In genomic region chr6:28981833-28982475, GRCh38 we compare ENCODE assay signal across 8 cellular contexts. TPM values are rescaled to one million over a fixed set of nuclear protein-coding genes. Genes with fewer than 3 reads are reported as not detected.
DNase-seq lines count a peak whose midpoint lies in the region; ATAC-seq and TF ChIP-seq lines count a peak whose summit lies in the region.

No MANE protein-coding gene starts in this region.

- DNase-seq in A673 (ENCODE audit: low spot score): peak; percentile 90
- DNase-seq in HS-27A (ENCODE audit: low read depth): peak; percentile 90
- DNase-seq in NOMO-1 treated with dmso at 0.1 percent for 144 hours (lab: John Stamatoyannopoulos, UW; ENCODE audit: unreplicated experiment): peak; percentile 75
- DNase-seq in activated CD8-positive, alpha-beta memory T cell treated with anti-CD3 and anti-CD28 coated beads, Interleukin-2, amount 50 U/mL, for 1 hour (ENCODE audit: extremely low read depth): peak; percentile 31
- DNase-seq in endothelial cell (ENCODE audit: low spot score): peak; percentile 74
- peak; percentile 55 for DNase-seq in stimulated activated CD8-positive, alpha-beta memory T cell treated with anti-CD3 and anti-CD28 coated beads, Interleukin-12 subunit alpha, Interleukin-12 subunit beta, amount 100 ng/mL, for 4 hours (ENCODE audit: low read depth)

- peak; percentile 55 for ATAC-seq in GM18907 (IDR thresholded peaks at IDR 0.05; ENCODE audit: unreplicated experiment)

- peaks cover 5% of the 10 kb centered on the region for H3K36me3 Mint-ChIP-seq in endothelial cell (ENCODE audit: low read depth, unreplicated experiment)

- no peaks in the 10 kb centered on the region for H3K27me3 ChIP-seq in A673 (replicated peaks; ENCODE audit: insufficient read depth, low read depth, low read length, poor library complexity)

- H3K27me3 Mint-ChIP-seq in endothelial cell (ENCODE audit: unreplicated experiment): peaks cover 17% of the 10 kb centered on the region

- H3K36me3 ChIP-seq in A673 (ENCODE audit: insufficient read depth, low read length, poor library complexity, severe bottlenecking): no peaks in the 10 kb centered on the region
- H3K36me3 ChIP-seq in mesodermal cell (ENCODE audit: control insufficient read depth, insufficient read depth, low read length): no peaks in the 10 kb centered on the region

- CTCF ChIA-PET in A673 (lab: Charles Lee): no interaction called here

- no peak for TF ChIP-seq CTCF in A673 (conservative IDR thresholded peaks at IDR 0.05; ENCODE audit: low read depth, low read length)
- no peak for TF ChIP-seq CTCF in endothelial cell (IDR thresholded peaks at IDR 0.05; ENCODE audit: unreplicated experiment)

- POLR2A ChIA-PET in A673 (lab: Charles Lee; ENCODE audit: low non-redundant PET): interaction anchor here (0.6 kb wide), 1 partner anchor 373 kb away, joined by 4 read pairs; no protein-coding TSS in a partner anchor

- H3K4me3 ChIP-seq in A673 (ENCODE audit: low read depth, low read length, poor library complexity, severe bottlenecking) (peak overlapping the region; percentile 59), mesodermal cell (ENCODE audit: extremely low read depth, insufficient read depth, low read length, poor library complexity, severe bottlenecking) (peak overlapping the region; percentile 74)

- WGBS in mesodermal cell (ENCODE audit: insufficient coverage in 2 of 2), 2 experiments: 0% methylated on average over 1 to 10 of the region's 23 CpGs

- H3K27ac Mint-ChIP-seq in endothelial cell (ENCODE audit: unreplicated experiment): peak overlapping the region; percentile 93

- H3K9me3 ChIP-seq in A673 (ENCODE audit: low read depth, low read length, poor library complexity, severe bottlenecking): no peaks in the 10 kb centered on the region
- no peaks in the 10 kb centered on the region for H3K9me3 ChIP-seq in mesodermal cell (ENCODE audit: control insufficient read depth, low read length)

- peak overlapping the region; percentile 96 for H3K4me3 Mint-ChIP-seq in endothelial cell (ENCODE audit: unreplicated experiment)

- H3K4me1 ChIP-seq in A673 (ENCODE audit: insufficient read depth, low read length, poor library complexity, severe bottlenecking): peaks cover 32% of the 10 kb centered on the region
- H3K4me1 ChIP-seq in mesodermal cell (ENCODE audit: control insufficient read depth, insufficient read depth, low read length, poor library complexity, severe bottlenecking): peaks cover 9% of the 10 kb centered on the region

- peak overlapping the region; percentile 73 for H3K27ac ChIP-seq in A673 (ENCODE audit: low read depth, low read length, poor library complexity, severe bottlenecking)
- H3K27ac ChIP-seq in mesodermal cell (ENCODE audit: low read depth, low read length, severe bottlenecking): peak overlapping the region; percentile 94

- no peaks in the 10 kb centered on the region for H3K9me3 Mint-ChIP-seq in endothelial cell (ENCODE audit: unreplicated experiment)

- BruUV-seq in A673 (replicated peaks; lab: Mats Ljungman, UMichigan): no TSS peak

- intact Hi-C loops in A673 (cut with micrococcal nuclease; ENCODE audit: unreplicated experiment): loop anchor here (1.0 to 10.0 kb wide), 6 partner anchors 29 to 170 kb away; no protein-coding TSS in a partner anchor

- peaks cover 57% of the 10 kb centered on the region for H3K4me1 Mint-ChIP-seq in endothelial cell (ENCODE audit: unreplicated experiment)

RNA-seq across cellular contexts. Expression of gene ZNF311, which starts 23.2 kb away (rescaled TPM):
- total RNA-seq in A673 (2021) (0.84 and 0.92 TPM in 2 replicates), endothelial cell (ENCODE audit: unreplicated experiment) (1.6 TPM)
- 0.18 TPM for polyA plus RNA-seq in mesodermal cell (2013, experiment 1 of 2)
- polyA plus RNA-seq in mesodermal cell (2013, experiment 2 of 2): 0.10 TPM

RNA-seq across cellular contexts. Expression of gene TRIM27, which starts 58.2 kb away (rescaled TPM):
- total RNA-seq in A673 (2021): 70.5 and 81.1 TPM in 2 replicates
- 82.8 TPM for total RNA-seq in endothelial cell (ENCODE audit: unreplicated experiment)
- 66.6 TPM for polyA plus RNA-seq in mesodermal cell (2013, experiment 1 of 2)
- polyA plus RNA-seq in mesodermal cell (2013, experiment 2 of 2): 61.4 TPM

Comparison
In these comparisons a context has a peak if more than half of its experiments do, and no peak if none do; other contexts are left out.
1. Peak in every context shown above with its lines: DNase-seq, ATAC-seq, H3K4me3 ChIP-seq and H3K27ac ChIP-seq.
2. DNase-seq: peak in every context shown above with its lines; median percentile 90 in A673; 90 in HS-27A; 75 in NOMO-1 treated with dmso at 0.1 percent for 144 hours; 74 in endothelial cell; 55 in stimulated activated CD8-positive, alpha-beta memory T cell treated with anti-CD3 and anti-CD28 coated beads, Interleukin-12 subunit alpha, Interleukin-12 subunit beta, amount 100 ng/mL, for 4 hours; 31 in activated CD8-positive, alpha-beta memory T cell treated with anti-CD3 and anti-CD28 coated beads, Interleukin-2, amount 50 U/mL, for 1 hour.